9 cellular contexts compared by ENCODE assay signal in the genomic region with DNA sequence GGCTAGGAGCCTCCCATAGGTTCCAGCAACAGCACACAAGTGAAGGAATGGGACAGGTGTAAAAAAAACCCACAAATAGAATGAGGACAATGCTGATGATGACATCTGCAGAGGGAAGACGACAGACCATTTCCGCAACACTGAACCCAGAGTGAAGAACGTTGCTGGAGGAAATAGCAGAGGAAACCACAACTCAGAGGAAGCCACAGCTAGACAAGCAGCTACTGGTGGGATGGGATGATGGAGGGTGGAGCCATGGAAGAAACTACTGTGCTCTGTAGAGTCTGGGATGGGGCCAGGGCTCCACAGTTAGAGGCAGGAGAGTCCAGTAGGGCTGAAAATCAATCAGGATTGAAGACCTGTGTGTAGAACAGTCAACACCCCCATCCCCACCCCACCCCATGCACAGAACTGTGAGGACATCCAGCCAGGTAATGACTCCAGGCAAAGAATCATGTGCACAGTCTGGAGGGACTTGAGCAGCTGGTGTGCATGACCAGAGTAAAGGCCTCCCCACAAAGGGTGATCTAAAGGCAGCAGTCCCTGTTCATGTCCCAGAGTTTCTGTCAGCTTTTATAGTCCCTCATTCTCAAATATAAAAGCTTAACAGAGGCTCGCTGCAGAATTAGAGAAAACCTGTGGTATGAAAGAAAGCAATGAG.
DNase-seq lines count a peak whose midpoint lies in the region; ATAC-seq lines count a peak whose summit lies in the region.
"Had no signal": no experiment of that assay in that cellular context is flagged by ENCODE, and none has a peak within 500 bp of the region (broad histone marks: within the 10 kb centered on the region; RNA-seq: fewer than 3 reads in every experiment).

No MANE protein-coding gene starts in this region.

- peak; percentile 52 for ATAC-seq in GM21423 (IDR thresholded peaks at IDR 0.05; ENCODE audit: unreplicated experiment)

- H3K4me1 Mint-ChIP-seq in activated naive CD8-positive, alpha-beta T cell (ENCODE audit: low read depth) = peaks cover 32% of the 10 kb centered on the region

- no peaks in the 10 kb centered on the region for H3K27me3 Mint-ChIP-seq in activated naive CD8-positive, alpha-beta T cell

- H3K9me3 Mint-ChIP-seq in activated naive CD8-positive, alpha-beta T cell (ENCODE audit: low read depth) = no peaks in the 10 kb centered on the region
- H3K9me3 Mint-ChIP-seq: nephron had no signal

- peak overlapping the region; percentile 71 for H3K4me3 Mint-ChIP-seq in activated naive CD8-positive, alpha-beta T cell
- H3K4me3 Mint-ChIP-seq: nephron had no signal

- H3K27ac Mint-ChIP-seq in activated naive CD8-positive, alpha-beta T cell = peak overlapping the region; percentile 88
- H3K27ac Mint-ChIP-seq: nephron had no signal

- peak; percentile 77 for DNase-seq in SKM-1 treated with dmso at 0.1 percent for 144 hours (lab: John Stamatoyannopoulos, UW; ENCODE audit: unreplicated experiment)
- DNase-seq in stimulated activated CD4-positive, alpha-beta T cell treated with anti-CD3 and anti-CD28 coated beads, Interleukin-4, amount 100 ng/mL, for 24 hours = peak; percentile 35
- no peak for DNase-seq in dedifferentiated amniotic fluid mesenchymal stem cell (ENCODE audit: extremely low spot score)
- no peak for DNase-seq in NCI-H1436 treated with DMSO at 0.1 percent for 48 hours (lab: John Stamatoyannopoulos, UW)
- no peak for DNase-seq in NCI-H69 (lab: John Stamatoyannopoulos, UW)
- DNase-seq in NCI-H82 (lab: John Stamatoyannopoulos, UW) = no peak

- peaks cover 2% of the 10 kb centered on the region for H3K36me3 Mint-ChIP-seq in activated naive CD8-positive, alpha-beta T cell

Comparison
In these comparisons a context has a peak if more than half of its experiments do, and no peak if none do; other contexts are left out.
1. DNase-seq: peak in SKM-1 treated with dmso at 0.1 percent for 144 hours (single experiment) and stimulated activated CD4-positive, alpha-beta T cell treated with anti-CD3 and anti-CD28 coated beads, Interleukin-4, amount 100 ng/mL, for 24 hours (single experiment); none in dedifferentiated amniotic fluid mesenchymal stem cell (single experiment), NCI-H1436 treated with DMSO at 0.1 percent for 48 hours (single experiment), NCI-H69 (single experiment) and NCI-H82 (single experiment).